1 cellular context compared by ENCODE assay signal in the genomic region with DNA sequence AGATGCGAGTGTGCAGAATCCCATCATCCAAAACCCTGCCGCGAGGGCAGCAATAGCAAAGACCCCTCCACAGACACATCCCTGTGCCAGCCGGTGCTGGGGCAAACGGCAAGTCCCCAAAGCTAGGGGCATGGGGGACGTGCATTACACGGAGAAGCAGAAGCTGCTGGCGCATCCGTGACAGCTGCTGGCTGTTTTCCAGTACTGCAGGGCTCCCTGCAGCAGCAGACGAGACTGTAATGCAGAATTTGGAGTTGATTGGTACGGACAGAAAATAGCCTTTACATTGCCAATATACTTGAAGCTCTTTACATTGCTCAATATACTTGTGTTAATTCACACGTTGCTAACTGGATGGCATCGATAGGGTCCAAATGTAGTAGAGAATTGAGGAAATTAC.
TF ChIP-seq lines count a peak whose summit lies in the region.

No MANE protein-coding gene starts in this region.

TF ChIP-seq in K562, 482 proteins besides CTCF, POLR2A, EP300 and RAD21 (continued from another document):
- TF ChIP-seq, protein P1, sequence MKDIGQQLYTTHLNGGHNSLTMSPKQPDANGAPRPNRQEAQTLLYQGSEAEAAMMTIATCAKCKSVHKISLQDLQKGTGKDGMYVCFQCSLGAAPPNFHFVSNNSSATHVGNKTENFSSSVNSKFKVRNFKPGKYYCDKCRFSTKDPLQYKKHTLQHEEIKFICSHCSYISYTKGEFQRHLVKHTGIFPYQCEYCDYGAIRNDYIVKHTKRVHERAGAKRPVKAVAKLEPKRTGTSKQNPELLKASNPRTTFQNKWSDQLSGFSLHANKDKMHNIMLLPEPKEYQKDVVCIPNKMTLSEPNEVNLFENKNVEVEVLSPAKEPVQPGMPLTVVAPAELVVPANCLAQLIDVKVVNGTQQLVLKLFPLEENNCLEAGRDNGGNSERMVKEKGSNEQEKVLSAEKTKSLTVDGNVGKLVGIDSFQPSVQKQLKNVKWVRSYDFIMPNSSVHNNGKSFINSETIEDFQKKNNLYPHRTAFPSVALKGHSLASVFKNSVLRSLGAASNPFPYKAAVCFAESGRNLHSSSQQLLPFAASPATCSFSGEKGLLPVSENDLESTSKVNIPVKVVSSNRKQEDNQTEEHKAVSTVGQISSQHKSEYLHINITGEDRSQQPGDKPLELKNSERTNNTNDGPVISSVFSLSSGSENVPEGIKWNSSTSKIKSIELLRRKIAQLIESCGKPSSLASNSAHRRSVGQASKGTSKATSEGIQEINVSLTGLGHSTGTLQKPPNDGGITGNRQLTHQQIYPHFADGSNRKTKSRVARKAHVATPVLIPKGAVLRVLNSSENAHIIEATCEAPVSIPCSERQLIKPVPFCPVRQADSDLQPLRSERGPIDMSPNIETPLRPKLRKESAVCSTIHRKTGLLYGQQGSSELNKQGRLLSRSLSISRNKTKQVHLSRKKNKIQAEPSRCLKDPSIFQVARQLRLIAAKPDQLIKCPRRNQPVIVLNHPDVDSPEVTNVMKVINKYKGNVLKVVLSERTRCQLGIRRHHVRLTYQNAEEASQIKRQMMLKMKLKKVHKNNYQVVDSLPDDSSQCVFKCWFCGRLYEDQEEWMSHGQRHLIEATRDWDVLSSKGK (CRISPR knock-in tag; IDR thresholded peaks at IDR 0.05): no peak
- TF ChIP-seq ARID1B (IDR thresholded peaks at IDR 0.05): no peak
- TF ChIP-seq ZNF354B (CRISPR knock-in tag; IDR thresholded peaks at IDR 0.05): no peak
- TF ChIP-seq, protein P2, sequence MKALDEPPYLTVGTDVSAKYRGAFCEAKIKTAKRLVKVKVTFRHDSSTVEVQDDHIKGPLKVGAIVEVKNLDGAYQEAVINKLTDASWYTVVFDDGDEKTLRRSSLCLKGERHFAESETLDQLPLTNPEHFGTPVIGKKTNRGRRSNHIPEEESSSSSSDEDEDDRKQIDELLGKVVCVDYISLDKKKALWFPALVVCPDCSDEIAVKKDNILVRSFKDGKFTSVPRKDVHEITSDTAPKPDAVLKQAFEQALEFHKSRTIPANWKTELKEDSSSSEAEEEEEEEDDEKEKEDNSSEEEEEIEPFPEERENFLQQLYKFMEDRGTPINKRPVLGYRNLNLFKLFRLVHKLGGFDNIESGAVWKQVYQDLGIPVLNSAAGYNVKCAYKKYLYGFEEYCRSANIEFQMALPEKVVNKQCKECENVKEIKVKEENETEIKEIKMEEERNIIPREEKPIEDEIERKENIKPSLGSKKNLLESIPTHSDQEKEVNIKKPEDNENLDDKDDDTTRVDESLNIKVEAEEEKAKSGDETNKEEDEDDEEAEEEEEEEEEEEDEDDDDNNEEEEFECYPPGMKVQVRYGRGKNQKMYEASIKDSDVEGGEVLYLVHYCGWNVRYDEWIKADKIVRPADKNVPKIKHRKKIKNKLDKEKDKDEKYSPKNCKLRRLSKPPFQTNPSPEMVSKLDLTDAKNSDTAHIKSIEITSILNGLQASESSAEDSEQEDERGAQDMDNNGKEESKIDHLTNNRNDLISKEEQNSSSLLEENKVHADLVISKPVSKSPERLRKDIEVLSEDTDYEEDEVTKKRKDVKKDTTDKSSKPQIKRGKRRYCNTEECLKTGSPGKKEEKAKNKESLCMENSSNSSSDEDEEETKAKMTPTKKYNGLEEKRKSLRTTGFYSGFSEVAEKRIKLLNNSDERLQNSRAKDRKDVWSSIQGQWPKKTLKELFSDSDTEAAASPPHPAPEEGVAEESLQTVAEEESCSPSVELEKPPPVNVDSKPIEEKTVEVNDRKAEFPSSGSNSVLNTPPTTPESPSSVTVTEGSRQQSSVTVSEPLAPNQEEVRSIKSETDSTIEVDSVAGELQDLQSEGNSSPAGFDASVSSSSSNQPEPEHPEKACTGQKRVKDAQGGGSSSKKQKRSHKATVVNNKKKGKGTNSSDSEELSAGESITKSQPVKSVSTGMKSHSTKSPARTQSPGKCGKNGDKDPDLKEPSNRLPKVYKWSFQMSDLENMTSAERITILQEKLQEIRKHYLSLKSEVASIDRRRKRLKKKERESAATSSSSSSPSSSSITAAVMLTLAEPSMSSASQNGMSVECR (CRISPR knock-in tag; IDR thresholded peaks at IDR 0.05): no peak
- TF ChIP-seq ZNF717 (CRISPR knock-in tag; IDR thresholded peaks at IDR 0.05): no peak
- TF ChIP-seq HDAC3 (IDR thresholded peaks at IDR 0.05; ENCODE audit: borderline replicate concordance, partially characterized antibody): no peak
- TF ChIP-seq EZH2 (IDR thresholded peaks at IDR 0.05; ENCODE audit: borderline replicate concordance, low read depth, low read length): no peak
- TF ChIP-seq ZNF23 (CRISPR knock-in tag; IDR thresholded peaks at IDR 0.05): no peak
- TF ChIP-seq BRF2 (IDR thresholded peaks at IDR 0.05; ENCODE audit: borderline replicate concordance, insufficient read depth, insufficient read length): no peak
- no peak for TF ChIP-seq MAFF (IDR thresholded peaks at IDR 0.05; ENCODE audit: low read length)
- TF ChIP-seq FOXP4 (CRISPR knock-in tag; IDR thresholded peaks at IDR 0.05; ENCODE audit: borderline replicate concordance): no peak
- TF ChIP-seq MYBL2 (IDR thresholded peaks at IDR 0.05; ENCODE audit: low read depth): no peak
- no peak for TF ChIP-seq MYBL2 (CRISPR knock-in tag; IDR thresholded peaks at IDR 0.05; ENCODE audit: borderline replicate concordance)
- no peak for TF ChIP-seq HNRNPUL1 (IDR thresholded peaks at IDR 0.05; ENCODE audit: low read length)
